Comparison of ENCODE assay signal across 13 cellular contexts in the genomic region with DNA sequence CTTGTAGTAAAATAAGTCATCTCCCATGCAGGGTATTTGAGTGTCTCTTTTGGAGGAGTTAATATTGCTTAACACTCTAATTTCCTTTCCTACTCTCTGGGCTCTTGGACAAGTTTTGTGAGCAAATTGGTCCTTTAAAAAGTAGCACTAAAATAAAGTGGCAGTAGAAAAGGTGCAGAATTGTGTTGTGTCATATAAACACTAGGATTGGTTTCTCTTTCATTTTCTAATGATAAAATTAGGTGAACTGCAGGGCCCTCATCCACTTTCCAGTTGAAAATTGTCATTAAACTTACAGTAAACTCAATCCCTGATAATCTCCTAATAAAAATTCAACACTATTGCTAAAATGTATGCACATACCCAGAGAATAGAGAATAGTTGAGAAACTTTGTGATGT. TPM values are rescaled to one million over a fixed set of nuclear protein-coding genes. Genes with fewer than 3 reads are reported as not detected.
A peak's percentile ranks its signal among the peaks of the same experiment; 100 is the strongest.
DNase-seq lines count a peak whose midpoint lies in the region; ATAC-seq and TF ChIP-seq lines count a peak whose summit lies in the region.
"Had no signal": no experiment of that assay in that cellular context is flagged by ENCODE, and none has a peak within 500 bp of the region (broad histone marks: within the 10 kb centered on the region; RNA-seq: fewer than 3 reads in every experiment).

No MANE protein-coding gene starts in this region.

- no peak overlapping the region for H3K4me3 Mint-ChIP-seq in activated CD8-positive, alpha-beta T cell treated with anti-CD3 and anti-CD28 coated beads, Interleukin-2, amount 10 ng/mL, durations not matched to agents 7 days and 5 days
- no peak overlapping the region for H3K4me3 Mint-ChIP-seq in activated CD8-positive, alpha-beta T cell treated with anti-CD3 and anti-CD28 coated beads for 36 hours

- H4K91ac ChIP-seq in mesenchymal stem cell (ENCODE audit: low read length), result no peak overlapping the region

- no peak overlapping the region for H2AK5ac ChIP-seq in mesenchymal stem cell (ENCODE audit: low read length, severe bottlenecking)

- peak overlapping the region; percentile 74 for H3K27ac Mint-ChIP-seq in activated CD8-positive, alpha-beta T cell treated with anti-CD3 and anti-CD28 coated beads, Interleukin-2, amount 10 ng/mL, durations not matched to agents 7 days and 5 days
- no peak overlapping the region for H3K27ac Mint-ChIP-seq in activated CD8-positive, alpha-beta T cell treated with anti-CD3 and anti-CD28 coated beads for 36 hours

- H3K27me3 ChIP-seq in OCI-LY3 (ENCODE audit: low read depth, low read length), result no peaks in the 10 kb centered on the region
- H3K27me3 ChIP-seq in mesenchymal stem cell (ENCODE audit: control insufficient read depth in 1 of 2, insufficient read depth in 1 of 2, low read length in 2 of 2), result no peaks in the 10 kb centered on the region
- H3K27me3 ChIP-seq in body of pancreas, result no peaks in the 10 kb centered on the region
- H3K27me3 ChIP-seq: BLaER1 treated with 17β-estradiol and CSF1 and Interleukin-3, amounts not matched to agents 10 nM and 100 nM had no signal

- H3K79me2 ChIP-seq in OCI-LY3 (ENCODE audit: low read length), result no peaks in the 10 kb centered on the region

- H4K8ac ChIP-seq in mesenchymal stem cell (ENCODE audit: low read length), result no peak overlapping the region

- H3K4me1 Mint-ChIP-seq in activated CD8-positive, alpha-beta T cell treated with anti-CD3 and anti-CD28 coated beads, Interleukin-2, amount 10 ng/mL, durations not matched to agents 7 days and 5 days (ENCODE audit: low read depth), result peaks cover 18% of the 10 kb centered on the region
- peaks cover 2% of the 10 kb centered on the region for H3K4me1 Mint-ChIP-seq in activated CD8-positive, alpha-beta T cell treated with anti-CD3 and anti-CD28 coated beads for 36 hours (ENCODE audit: low read depth)

- H3K9me3 ChIP-seq in OCI-LY3 (ENCODE audit: insufficient read depth, low read length) (no peaks in the 10 kb centered on the region), mesenchymal stem cell (ENCODE audit: control insufficient read depth, low read length) (no peaks in the 10 kb centered on the region), body of pancreas (no peaks in the 10 kb centered on the region)
- H3K9me3 ChIP-seq: BLaER1 treated with 17β-estradiol and CSF1 and Interleukin-3, amounts not matched to agents 10 nM and 100 nM had no signal

- H3K4ac ChIP-seq in mesenchymal stem cell (ENCODE audit: low read depth in 1 of 2, low read length in 2 of 2), result no peak overlapping the region

- no peak overlapping the region for H2BK5ac ChIP-seq in mesenchymal stem cell (ENCODE audit: low read depth, low read length, poor library complexity, severe bottlenecking)

- DNase-seq in activated CD8-positive, alpha-beta T cell treated with anti-CD3 and anti-CD28 coated beads, Interleukin-2, amount 10 ng/mL, durations not matched to agents 7 days and 5 days, result no peak
- no peak for DNase-seq in activated CD8-positive, alpha-beta T cell treated with anti-CD3 and anti-CD28 coated beads for 36 hours
- DNase-seq in mesenchymal stem cell (peak; percentile 20), HuH-7.5 (ENCODE audit: low spot score) (no peak), body of pancreas (no peak)
- no peak for DNase-seq in stimulated activated CD4-positive, alpha-beta T cell treated with anti-CD3 and anti-CD28 coated beads, Interleukin-4, amount 100 ng/mL, for 24 hours
- DNase-seq: KG1, NCI-H1417 treated with DMSO at 0.1 percent for 48 hours, NCI-H2029 treated with DMSO at 0.1 percent for 48 hours, NCI-H510A treated with DMSO at 0.1 percent for 48 hours had no signal

- no peak overlapping the region for H3K23ac ChIP-seq in mesenchymal stem cell (ENCODE audit: low read length in 2 of 2)

- no peak overlapping the region for H3K27ac ChIP-seq in OCI-LY3 (ENCODE audit: low read length)
- no peak overlapping the region for H3K27ac ChIP-seq in mesenchymal stem cell (ENCODE audit: low read length, poor library complexity, severe bottlenecking)
- no peak overlapping the region for H3K27ac ChIP-seq in body of pancreas

- no peaks in the 10 kb centered on the region for H3K79me1 ChIP-seq in mesenchymal stem cell (replicated peaks; ENCODE audit: low read length, poor library complexity, severe bottlenecking)

- H3K4me3 ChIP-seq in OCI-LY3 (ENCODE audit: low read length) (peak overlapping the region; percentile 57), mesenchymal stem cell (ENCODE audit: insufficient read depth in 1 of 2, low read depth in 1 of 2, low read length in 2 of 2) (no peak overlapping the region), body of pancreas (no peak overlapping the region)
- H3K4me3 ChIP-seq: BLaER1 treated with 17β-estradiol and CSF1 and Interleukin-3, amounts not matched to agents 10 nM and 100 nM had no signal

- CTCF ChIA-PET in activated CD8-positive, alpha-beta T cell treated with anti-CD3 and anti-CD28 coated beads, Interleukin-2, amount 10 ng/mL, durations not matched to agents 7 days and 5 days (lab: Charles Lee), result interaction anchor here (1.2 to 2.0 kb wide), 3 partner anchors 26 to 219 kb away, joined by 3 to 22 read pairs (median 7); no protein-coding TSS in a partner anchor
- CTCF ChIA-PET in activated CD8-positive, alpha-beta T cell treated with anti-CD3 and anti-CD28 coated beads for 36 hours (lab: Charles Lee), result interaction anchor here (1.5 to 1.7 kb wide), 3 partner anchors 50 to 206 kb away, joined by 5 to 7 read pairs (median 6); a partner anchor contains a TSS

- ATAC-seq in activated CD8-positive, alpha-beta T cell treated with anti-CD3 and anti-CD28 coated beads, Interleukin-2, amount 10 ng/mL, durations not matched to agents 7 days and 5 days, result no peak
- no peak for ATAC-seq in activated CD8-positive, alpha-beta T cell treated with anti-CD3 and anti-CD28 coated beads for 36 hours
- ATAC-seq in GM21447 (IDR thresholded peaks at IDR 0.05; ENCODE audit: unreplicated experiment) (peak; percentile 52), body of pancreas (no peak)

- no peak overlapping the region for H3K14ac ChIP-seq in mesenchymal stem cell (ENCODE audit: low read length in 2 of 2)

- H3K4me2 ChIP-seq in OCI-LY3 (ENCODE audit: low read length) (peak overlapping the region; percentile 80), mesenchymal stem cell (ENCODE audit: low read length, poor library complexity, severe bottlenecking) (no peak overlapping the region)

- POLR2A ChIA-PET in activated CD8-positive, alpha-beta T cell treated with anti-CD3 and anti-CD28 coated beads, Interleukin-2, amount 10 ng/mL, durations not matched to agents 7 days and 5 days (lab: Charles Lee), result no interaction called here
- POLR2A ChIA-PET in activated CD8-positive, alpha-beta T cell treated with anti-CD3 and anti-CD28 coated beads for 36 hours (lab: Charles Lee), result no interaction called here

- H3K9me3 Mint-ChIP-seq in activated CD8-positive, alpha-beta T cell treated with anti-CD3 and anti-CD28 coated beads, Interleukin-2, amount 10 ng/mL, durations not matched to agents 7 days and 5 days (ENCODE audit: insufficient read depth), result no peaks in the 10 kb centered on the region
- no peaks in the 10 kb centered on the region for H3K9me3 Mint-ChIP-seq in activated CD8-positive, alpha-beta T cell treated with anti-CD3 and anti-CD28 coated beads for 36 hours

- H3K27me3 Mint-ChIP-seq in activated CD8-positive, alpha-beta T cell treated with anti-CD3 and anti-CD28 coated beads, Interleukin-2, amount 10 ng/mL, durations not matched to agents 7 days and 5 days (ENCODE audit: low read depth), result no peaks in the 10 kb centered on the region
- peaks cover 1% of the 10 kb centered on the region for H3K27me3 Mint-ChIP-seq in activated CD8-positive, alpha-beta T cell treated with anti-CD3 and anti-CD28 coated beads for 36 hours

- no peak overlapping the region for H2BK120ac ChIP-seq in mesenchymal stem cell (ENCODE audit: low read depth, low read length)

- H3K9ac ChIP-seq in OCI-LY3 (ENCODE audit: low read length), result peak overlapping the region; percentile 25; the same call in 1 of the 2 replicates
- H3K9ac ChIP-seq in mesenchymal stem cell (ENCODE audit: low read length), result peak overlapping the region; percentile 34

- TF ChIP-seq POLR2A in body of pancreas (IDR thresholded peaks at IDR 0.05), result no peak

- no peak for TF ChIP-seq CTCF in activated CD8-positive, alpha-beta T cell treated with anti-CD3 and anti-CD28 coated beads for 36 hours (IDR thresholded peaks at IDR 0.05)
- no peak for TF ChIP-seq CTCF in OCI-LY3 (IDR thresholded peaks at IDR 0.05; ENCODE audit: low read depth, low read length)
- no peak for TF ChIP-seq CTCF in body of pancreas (IDR thresholded peaks at IDR 0.05)

- H4K20me1 ChIP-seq in OCI-LY3 (ENCODE audit: insufficient read depth, low read length), result no peaks in the 10 kb centered on the region
- H4K20me1 ChIP-seq: BLaER1 treated with 17β-estradiol and CSF1 and Interleukin-3, amounts not matched to agents 10 nM and 100 nM had no signal

- intact Hi-C loops in activated CD8-positive, alpha-beta T cell treated with anti-CD3 and anti-CD28 coated beads for 36 hours (cut with micrococcal nuclease), result loop anchor here (2.0 kb wide), 1 partner anchor 219 kb away; no protein-coding TSS in a partner anchor
- intact Hi-C loops in body of pancreas (cut with DNase I), result loop anchor here (5.0 kb wide), 1 partner anchor 216 kb away; no protein-coding TSS in a partner anchor

- H3K36me3 Mint-ChIP-seq in activated CD8-positive, alpha-beta T cell treated with anti-CD3 and anti-CD28 coated beads, Interleukin-2, amount 10 ng/mL, durations not matched to agents 7 days and 5 days (ENCODE audit: low read depth), result peaks cover 3% of the 10 kb centered on the region
- H3K36me3 Mint-ChIP-seq in activated CD8-positive, alpha-beta T cell treated with anti-CD3 and anti-CD28 coated beads for 36 hours (ENCODE audit: low read depth), result no peaks in the 10 kb centered on the region

- H2BK12ac ChIP-seq in mesenchymal stem cell (ENCODE audit: low read length in 2 of 2), result no peak overlapping the region

- H2BK15ac ChIP-seq in mesenchymal stem cell (ENCODE audit: low read depth, poor library complexity, severe bottlenecking), result no peak overlapping the region

- peaks cover 7% of the 10 kb centered on the region for H3K4me1 ChIP-seq in OCI-LY3 (ENCODE audit: low read length)
- H3K4me1 ChIP-seq in mesenchymal stem cell (ENCODE audit: control insufficient read depth, insufficient read depth, low read depth, low read length), result no peaks in the 10 kb centered on the region
- no peaks in the 10 kb centered on the region for H3K4me1 ChIP-seq in body of pancreas

- no peak overlapping the region for H3K18ac ChIP-seq in mesenchymal stem cell (ENCODE audit: low read depth in 1 of 2, low read length in 2 of 2)

- H3K36me3 ChIP-seq in OCI-LY3 (replicated peaks; ENCODE audit: low read depth, low read length) (no peaks in the 10 kb centered on the region), mesenchymal stem cell (ENCODE audit: control insufficient read depth in 1 of 2, insufficient read depth in 2 of 2, low read depth in 1 of 2, low read length in 2 of 2) (peaks cover 0 to 76% of the 10 kb centered on the region in 2 experiments), body of pancreas (replicated peaks in 1 of 2; ENCODE audit: insufficient read depth in 1 of 2, low read depth in 2 of 2) (peaks cover 0 to 2% of the 10 kb centered on the region in 2 donors)

- peak overlapping the region; percentile 82 for H2AFZ ChIP-seq in OCI-LY3 (ENCODE audit: low read depth, low read length)
- H2AFZ ChIP-seq in mesenchymal stem cell (ENCODE audit: low read depth, low read length), result no peak overlapping the region

RNA-seq across cellular contexts. Expression of a gene that starts 42.6 kb away (rescaled TPM):
- under 1 TPM in 1 of 2 experiments, not detected in 1; 0.42 TPM for total RNA-seq in activated CD8-positive, alpha-beta T cell treated with anti-CD3 and anti-CD28 coated beads, Interleukin-2, amount 10 ng/mL, durations not matched to agents 7 days and 5 days
- not detected for total RNA-seq in activated CD8-positive, alpha-beta T cell treated with anti-CD3 and anti-CD28 coated beads for 36 hours
- polyA plus RNA-seq in mesenchymal stem cell (2013, experiment 1 of 2), result 0.55 TPM
- 0.56 TPM for polyA plus RNA-seq in mesenchymal stem cell (2013, experiment 2 of 2)
- 1 to 10 TPM; 1.0 to 2.0 TPM for total RNA-seq in body of pancreas

RNA-seq across cellular contexts. Expression of a gene that starts 57.0 kb away (rescaled TPM):
- 10 to 100 TPM; 39.1 to 40.0 TPM for total RNA-seq in activated CD8-positive, alpha-beta T cell treated with anti-CD3 and anti-CD28 coated beads, Interleukin-2, amount 10 ng/mL, durations not matched to agents 7 days and 5 days
- 10 to 100 TPM; 56.4 to 60.5 TPM for total RNA-seq in activated CD8-positive, alpha-beta T cell treated with anti-CD3 and anti-CD28 coated beads for 36 hours
- 40.2 TPM for polyA plus RNA-seq in mesenchymal stem cell (2013, experiment 1 of 2)
- polyA plus RNA-seq in mesenchymal stem cell (2013, experiment 2 of 2), result 42.8 TPM
- 10 to 100 TPM; 14.3 to 16.5 TPM for total RNA-seq in body of pancreas
